Comparison of ENCODE assay signal across 1 cellular context in genomic region chr3:57555738-57556458, GRCh38.
TF ChIP-seq lines count a peak whose summit lies in the region.

Gene PDE12, plus strand, starts transcription at chr3:57556274. Its CDS starts 106 bp downstream, at chr3:57556380.

TF ChIP-seq in GM12878, 131 proteins besides CTCF, POLR2A, EP300 and RAD21 (continued from another document and continues in another):
- TF ChIP-seq, protein P1, sequence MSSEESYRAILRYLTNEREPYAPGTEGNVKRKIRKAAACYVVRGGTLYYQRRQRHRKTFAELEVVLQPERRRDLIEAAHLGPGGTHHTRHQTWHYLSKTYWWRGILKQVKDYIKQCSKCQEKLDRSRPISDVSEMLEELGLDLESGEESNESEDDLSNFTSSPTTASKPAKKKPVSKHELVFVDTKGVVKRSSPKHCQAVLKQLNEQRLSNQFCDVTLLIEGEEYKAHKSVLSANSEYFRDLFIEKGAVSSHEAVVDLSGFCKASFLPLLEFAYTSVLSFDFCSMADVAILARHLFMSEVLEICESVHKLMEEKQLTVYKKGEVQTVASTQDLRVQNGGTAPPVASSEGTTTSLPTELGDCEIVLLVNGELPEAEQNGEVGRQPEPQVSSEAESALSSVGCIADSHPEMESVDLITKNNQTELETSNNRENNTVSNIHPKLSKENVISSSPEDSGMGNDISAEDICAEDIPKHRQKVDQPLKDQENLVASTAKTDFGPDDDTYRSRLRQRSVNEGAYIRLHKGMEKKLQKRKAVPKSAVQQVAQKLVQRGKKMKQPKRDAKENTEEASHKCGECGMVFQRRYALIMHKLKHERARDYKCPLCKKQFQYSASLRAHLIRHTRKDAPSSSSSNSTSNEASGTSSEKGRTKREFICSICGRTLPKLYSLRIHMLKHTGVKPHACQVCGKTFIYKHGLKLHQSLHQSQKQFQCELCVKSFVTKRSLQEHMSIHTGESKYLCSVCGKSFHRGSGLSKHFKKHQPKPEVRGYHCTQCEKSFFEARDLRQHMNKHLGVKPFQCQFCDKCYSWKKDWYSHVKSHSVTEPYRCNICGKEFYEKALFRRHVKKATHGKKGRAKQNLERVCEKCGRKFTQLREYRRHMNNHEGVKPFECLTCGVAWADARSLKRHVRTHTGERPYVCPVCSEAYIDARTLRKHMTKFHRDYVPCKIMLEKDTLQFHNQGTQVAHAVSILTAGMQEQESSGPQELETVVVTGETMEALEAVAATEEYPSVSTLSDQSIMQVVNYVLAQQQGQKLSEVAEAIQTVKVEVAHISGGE (CRISPR knock-in tag; IDR thresholded peaks at IDR 0.05) = no peak
- TF ChIP-seq ZNF207 (IDR thresholded peaks at IDR 0.05; ENCODE audit: borderline replicate concordance) (peak; percentile 76), LARP7 (IDR thresholded peaks at IDR 0.05) (peak; percentile 78), NBN (IDR thresholded peaks at IDR 0.05) (peak; percentile 95), IKZF2 (IDR thresholded peaks at IDR 0.05) (peak; percentile 85 to 88), NRF1 (conservative IDR thresholded peaks at IDR 0.05; ENCODE audit: low read depth, low read length) (no peak), MYB (IDR thresholded peaks at IDR 0.05; ENCODE audit: borderline replicate concordance, low read depth, low read length) (no peak; the same call in 1 of the 2 replicates), NR2C2 (IDR thresholded peaks at IDR 0.05; ENCODE audit: borderline replicate concordance, control insufficient read depth, insufficient read length, low read depth) (no peak), GATAD2B (conservative IDR thresholded peaks at IDR 0.05; ENCODE audit: low read depth) (peak; percentile 96), EGR1 (IDR thresholded peaks at IDR 0.05; ENCODE audit: borderline replicate concordance in 1 of 2, low read depth in 2 of 2, low read length in 2 of 2) (peak in 1 of 2 experiments; percentile 93; a peak in 2 of 3 replicates), SUZ12 (IDR thresholded peaks at IDR 0.05; ENCODE audit: unreplicated experiment) (no peak), CBFB (IDR thresholded peaks at IDR 0.05; ENCODE audit: low read depth) (peak; percentile 76; the same call in 1 of the 2 replicates), ZBED1 (IDR thresholded peaks at IDR 0.05; ENCODE audit: borderline replicate concordance) (no peak), PAX5 (IDR thresholded peaks at IDR 0.05; ENCODE audit: borderline replicate concordance, low read depth, low read length) (peak; percentile 85), RCOR1 (conservative IDR thresholded peaks at IDR 0.05; ENCODE audit: low read depth, low read length) (no peak), JUNB (IDR thresholded peaks at IDR 0.05) (peak; percentile 50), ATF3 (IDR thresholded peaks at IDR 0.05; ENCODE audit: borderline replicate concordance, extremely low read depth, low read depth, low read length) (peak; percentile 77; the same call in 1 of the 2 replicates), SMC3 (IDR thresholded peaks at IDR 0.05; ENCODE audit: borderline replicate concordance, low read length) (no peak), NR2F1 (conservative IDR thresholded peaks at IDR 0.05) (peak; percentile 96), USF2 (IDR thresholded peaks at IDR 0.05; ENCODE audit: borderline replicate concordance, low read depth, low read length) (peak; percentile 88), ZNF274 (IDR thresholded peaks at IDR 0.05; ENCODE audit: insufficient read depth, insufficient read length) (no peak), EED (IDR thresholded peaks at IDR 0.05; ENCODE audit: low read depth) (no peak), CHD4 (IDR thresholded peaks at IDR 0.05) (no peak), SIX5 (IDR thresholded peaks at IDR 0.05; ENCODE audit: low read depth, low read length, severe bottlenecking) (peak; percentile 44), CREB1 (IDR thresholded peaks at IDR 0.05; ENCODE audit: low read depth) (peak; percentile 93), SRF (IDR thresholded peaks at IDR 0.05; ENCODE audit: low read depth in 2 of 2, low read length in 2 of 2) (no peak), SPI1 (IDR thresholded peaks at IDR 0.05; ENCODE audit: borderline replicate concordance, insufficient read depth, low read depth, low read length) (no peak), SIN3A (IDR thresholded peaks at IDR 0.05; ENCODE audit: low read depth, low read length) (peak; percentile 82), ETV6 (conservative IDR thresholded peaks at IDR 0.05 in 1 of 2, IDR thresholded peaks at IDR 0.05 in 1 of 2; ENCODE audit: borderline replicate concordance in 1 of 2, low read depth in 1 of 2) (peak in 1 of 2 experiments; percentile 86; a peak in 1 of 4 replicates), SP1 (IDR thresholded peaks at IDR 0.05; ENCODE audit: low read depth, low read length) (peak; percentile 12), HDGF (IDR thresholded peaks at IDR 0.05) (no peak), FOXK2 (IDR thresholded peaks at IDR 0.05) (no peak), IKZF1 (conservative IDR thresholded peaks at IDR 0.05) (peak; percentile 97), WRNIP1 (IDR thresholded peaks at IDR 0.05; ENCODE audit: borderline replicate concordance, low read depth, low read length) (no peak; the same call in 1 of the 2 replicates), NFYA (IDR thresholded peaks at IDR 0.05; ENCODE audit: borderline replicate concordance, low read depth, low read length) (no peak), BMI1 (IDR thresholded peaks at IDR 0.05; ENCODE audit: borderline replicate concordance) (no peak), ZBTB40 (IDR thresholded peaks at IDR 0.05; ENCODE audit: borderline replicate concordance) (peak; percentile 98), RELA (IDR thresholded peaks at IDR 0.05; ENCODE audit: borderline replicate concordance, partially characterized antibody) (peak; percentile 70), MTA2 (IDR thresholded peaks at IDR 0.05; ENCODE audit: low read depth) (peak; percentile 71), HCFC1 (IDR thresholded peaks at IDR 0.05; ENCODE audit: low read length) (peak; percentile 75), CREM (IDR thresholded peaks at IDR 0.05; ENCODE audit: low read depth) (peak; percentile 95), KAT2A (conservative IDR thresholded peaks at IDR 0.05; ENCODE audit: control insufficient read depth, low read depth, low read length) (no peak), EZH2 (IDR thresholded peaks at IDR 0.05; ENCODE audit: borderline replicate concordance, control insufficient read depth, low read depth, low read length) (no peak), NKRF (conservative IDR thresholded peaks at IDR 0.05) (peak; percentile 91), SMAD5 (IDR thresholded peaks at IDR 0.05; ENCODE audit: low read depth) (no peak), TAF1 (IDR thresholded peaks at IDR 0.05; ENCODE audit: borderline replicate concordance, low read depth, low read length) (peak; percentile 94), NFXL1 (IDR thresholded peaks at IDR 0.05; ENCODE audit: borderline replicate concordance) (no peak)
- TF ChIP-seq, protein P2, sequence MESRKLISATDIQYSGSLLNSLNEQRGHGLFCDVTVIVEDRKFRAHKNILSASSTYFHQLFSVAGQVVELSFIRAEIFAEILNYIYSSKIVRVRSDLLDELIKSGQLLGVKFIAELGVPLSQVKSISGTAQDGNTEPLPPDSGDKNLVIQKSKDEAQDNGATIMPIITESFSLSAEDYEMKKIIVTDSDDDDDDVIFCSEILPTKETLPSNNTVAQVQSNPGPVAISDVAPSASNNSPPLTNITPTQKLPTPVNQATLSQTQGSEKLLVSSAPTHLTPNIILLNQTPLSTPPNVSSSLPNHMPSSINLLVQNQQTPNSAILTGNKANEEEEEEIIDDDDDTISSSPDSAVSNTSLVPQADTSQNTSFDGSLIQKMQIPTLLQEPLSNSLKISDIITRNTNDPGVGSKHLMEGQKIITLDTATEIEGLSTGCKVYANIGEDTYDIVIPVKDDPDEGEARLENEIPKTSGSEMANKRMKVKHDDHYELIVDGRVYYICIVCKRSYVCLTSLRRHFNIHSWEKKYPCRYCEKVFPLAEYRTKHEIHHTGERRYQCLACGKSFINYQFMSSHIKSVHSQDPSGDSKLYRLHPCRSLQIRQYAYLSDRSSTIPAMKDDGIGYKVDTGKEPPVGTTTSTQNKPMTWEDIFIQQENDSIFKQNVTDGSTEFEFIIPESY (IDR thresholded peaks at IDR 0.05) = no peak
- TF ChIP-seq, protein P3, sequence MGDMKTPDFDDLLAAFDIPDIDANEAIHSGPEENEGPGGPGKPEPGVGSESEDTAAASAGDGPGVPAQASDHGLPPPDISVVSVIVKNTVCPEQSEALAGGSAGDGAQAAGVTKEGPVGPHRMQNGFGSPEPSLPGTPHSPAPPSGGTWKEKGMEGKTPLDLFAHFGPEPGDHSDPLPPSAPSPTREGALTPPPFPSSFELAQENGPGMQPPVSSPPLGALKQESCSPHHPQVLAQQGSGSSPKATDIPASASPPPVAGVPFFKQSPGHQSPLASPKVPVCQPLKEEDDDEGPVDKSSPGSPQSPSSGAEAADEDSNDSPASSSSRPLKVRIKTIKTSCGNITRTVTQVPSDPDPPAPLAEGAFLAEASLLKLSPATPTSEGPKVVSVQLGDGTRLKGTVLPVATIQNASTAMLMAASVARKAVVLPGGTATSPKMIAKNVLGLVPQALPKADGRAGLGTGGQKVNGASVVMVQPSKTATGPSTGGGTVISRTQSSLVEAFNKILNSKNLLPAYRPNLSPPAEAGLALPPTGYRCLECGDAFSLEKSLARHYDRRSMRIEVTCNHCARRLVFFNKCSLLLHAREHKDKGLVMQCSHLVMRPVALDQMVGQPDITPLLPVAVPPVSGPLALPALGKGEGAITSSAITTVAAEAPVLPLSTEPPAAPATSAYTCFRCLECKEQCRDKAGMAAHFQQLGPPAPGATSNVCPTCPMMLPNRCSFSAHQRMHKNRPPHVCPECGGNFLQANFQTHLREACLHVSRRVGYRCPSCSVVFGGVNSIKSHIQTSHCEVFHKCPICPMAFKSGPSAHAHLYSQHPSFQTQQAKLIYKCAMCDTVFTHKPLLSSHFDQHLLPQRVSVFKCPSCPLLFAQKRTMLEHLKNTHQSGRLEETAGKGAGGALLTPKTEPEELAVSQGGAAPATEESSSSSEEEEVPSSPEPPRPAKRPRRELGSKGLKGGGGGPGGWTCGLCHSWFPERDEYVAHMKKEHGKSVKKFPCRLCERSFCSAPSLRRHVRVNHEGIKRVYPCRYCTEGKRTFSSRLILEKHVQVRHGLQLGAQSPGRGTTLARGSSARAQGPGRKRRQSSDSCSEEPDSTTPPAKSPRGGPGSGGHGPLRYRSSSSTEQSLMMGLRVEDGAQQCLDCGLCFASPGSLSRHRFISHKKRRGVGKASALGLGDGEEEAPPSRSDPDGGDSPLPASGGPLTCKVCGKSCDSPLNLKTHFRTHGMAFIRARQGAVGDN (IDR thresholded peaks at IDR 0.05) = peak; percentile 88; the same call in 1 of the 2 replicates
- TF ChIP-seq, protein P4, sequence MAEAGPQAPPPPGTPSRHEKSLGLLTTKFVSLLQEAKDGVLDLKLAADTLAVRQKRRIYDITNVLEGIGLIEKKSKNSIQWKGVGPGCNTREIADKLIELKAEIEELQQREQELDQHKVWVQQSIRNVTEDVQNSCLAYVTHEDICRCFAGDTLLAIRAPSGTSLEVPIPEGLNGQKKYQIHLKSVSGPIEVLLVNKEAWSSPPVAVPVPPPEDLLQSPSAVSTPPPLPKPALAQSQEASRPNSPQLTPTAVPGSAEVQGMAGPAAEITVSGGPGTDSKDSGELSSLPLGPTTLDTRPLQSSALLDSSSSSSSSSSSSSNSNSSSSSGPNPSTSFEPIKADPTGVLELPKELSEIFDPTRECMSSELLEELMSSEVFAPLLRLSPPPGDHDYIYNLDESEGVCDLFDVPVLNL (IDR thresholded peaks at IDR 0.05; ENCODE audit: low read depth, low read length) = no peak
